3 cellular contexts compared by ENCODE assay signal in the genomic region with DNA sequence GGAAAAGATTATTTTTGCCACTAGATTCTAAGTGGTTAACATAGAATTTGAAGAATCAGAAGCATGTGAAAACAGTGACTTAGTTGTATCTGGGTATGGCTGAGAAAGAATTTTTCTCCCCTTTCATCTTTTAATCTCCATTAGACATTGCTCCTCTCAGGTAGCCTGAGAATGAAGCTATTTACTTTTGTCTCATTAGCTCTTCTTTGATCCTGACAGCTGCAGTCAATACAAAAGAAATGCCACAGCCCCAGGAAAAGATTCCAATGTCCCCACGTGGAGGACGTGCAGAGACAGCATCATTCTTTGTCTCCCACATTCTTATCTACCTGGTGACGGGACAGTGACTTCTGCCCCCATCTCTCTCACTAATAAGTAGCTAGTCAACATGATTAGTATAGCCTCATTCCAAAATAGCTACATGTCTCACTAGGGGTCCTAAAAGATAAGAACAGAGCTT. TPM values are rescaled to one million over a fixed set of nuclear protein-coding genes. Genes with fewer than 3 reads are reported as not detected.
"Had no signal": no experiment of that assay in that cellular context is flagged by ENCODE, and none has a peak within 500 bp of the region (broad histone marks: within the 10 kb centered on the region; RNA-seq: fewer than 3 reads in every experiment).

No MANE protein-coding gene starts in this region.

RNA-seq across cellular contexts. Expression of a gene that starts 21.1 kb away (rescaled TPM):
- total RNA-seq: M059J; Right ventricle myocardium superior; T-helper 1 cell treated with Interleukin-12 subunit alpha and Interleukin-12 subunit beta and Interleukin-4 antibody, amounts not matched to agents 30 ng/mL and 1 ng/mL, for 36 hours had no signal
